ENCODE assay signal across 1 cellular context in genomic region chr12:51245476-51246253, GRCh38.
TF ChIP-seq lines count a peak whose summit lies in the region.

No MANE protein-coding gene starts in this region.

TF ChIP-seq in endothelial cell of umbilical vein, 7 proteins besides CTCF, POLR2A, EP300 and RAD21:
- TF ChIP-seq GATA2 (IDR thresholded peaks at IDR 0.05; ENCODE audit: insufficient read depth, insufficient read length, low read depth, low read length): no peak
- no peak for TF ChIP-seq MYC (IDR thresholded peaks at IDR 0.05; ENCODE audit: low read depth, low read length)
- TF ChIP-seq FOS (IDR thresholded peaks at IDR 0.05; ENCODE audit: borderline replicate concordance, insufficient read depth, low read length): no peak
- TF ChIP-seq JUN (IDR thresholded peaks at IDR 0.05; ENCODE audit: borderline replicate concordance, insufficient read depth, insufficient read length, low read depth): no peak
- TF ChIP-seq, protein P1, sequence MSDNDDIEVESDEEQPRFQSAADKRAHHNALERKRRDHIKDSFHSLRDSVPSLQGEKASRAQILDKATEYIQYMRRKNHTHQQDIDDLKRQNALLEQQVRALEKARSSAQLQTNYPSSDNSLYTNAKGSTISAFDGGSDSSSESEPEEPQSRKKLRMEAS (IDR thresholded peaks at IDR 0.05; ENCODE audit: insufficient read depth, insufficient read length): no peak
- TF ChIP-seq POLR2AphosphoS5 (IDR thresholded peaks at IDR 0.05; ENCODE audit: insufficient read depth, low read depth, low read length): no peak
- TF ChIP-seq EZH2 (IDR thresholded peaks at IDR 0.05; ENCODE audit: borderline replicate concordance, low read depth, low read length, severe bottlenecking): no peak
TF ChIP-seq in endothelial cell of umbilical vein: peak in this region for 0.
